ENCODE assay signal across 1 cellular context in the genomic region with DNA sequence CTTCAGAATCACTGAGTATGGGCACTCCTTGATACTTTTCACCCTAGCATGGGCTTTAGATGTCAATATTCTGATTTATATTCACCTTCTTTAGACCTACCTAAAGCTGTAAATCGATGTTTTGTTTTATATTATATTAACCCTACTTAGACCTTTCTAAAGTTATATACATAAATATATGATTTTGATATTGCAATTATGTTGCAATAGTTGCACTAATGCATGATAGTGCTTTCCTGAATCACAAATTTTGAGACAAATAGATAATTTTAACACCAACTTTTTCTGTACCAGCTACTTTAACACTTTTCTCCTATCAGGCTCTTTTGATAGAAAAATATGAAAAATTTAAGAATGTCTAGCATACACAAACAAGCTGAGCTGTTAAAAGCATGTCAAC.
TF ChIP-seq lines count a peak whose summit lies in the region.

No MANE protein-coding gene starts in this region.

TF ChIP-seq in IMR-90, 13 proteins besides CTCF, POLR2A, EP300 and RAD21:
- peak; percentile 71 for TF ChIP-seq CEBPB (IDR thresholded peaks at IDR 0.05; ENCODE audit: low read depth, low read length)
- no peak for TF ChIP-seq USF2 (IDR thresholded peaks at IDR 0.05; ENCODE audit: low read depth, low read length)
TF ChIP-seq in IMR-90: peak in this region for 1.
